In the genomic region with DNA sequence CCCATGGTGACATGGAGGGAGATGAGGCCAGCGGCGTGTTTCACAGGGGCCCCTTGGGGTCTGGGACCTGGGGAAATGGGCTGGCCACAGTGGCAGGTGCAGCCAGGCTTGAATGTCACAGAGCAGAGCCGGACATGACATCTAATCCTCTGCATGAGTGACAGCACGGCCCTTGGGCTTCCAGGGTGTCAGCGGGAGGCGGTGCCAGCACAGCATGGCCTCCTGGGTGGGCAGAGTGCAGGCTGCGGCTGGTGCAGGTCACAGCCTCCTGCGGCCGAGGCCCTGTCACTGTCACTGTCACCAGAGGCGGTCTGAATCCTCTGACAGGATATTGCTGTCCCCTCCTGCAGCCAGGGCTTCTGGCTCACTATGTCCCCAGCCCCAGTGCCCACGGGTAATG, we compare ENCODE assay signal across 23 cellular contexts. TPM values are rescaled to one million over a fixed set of nuclear protein-coding genes. Genes with fewer than 3 reads are reported as not detected.
"Had no signal": no experiment of that assay in that cellular context is flagged by ENCODE, and none has a peak within 500 bp of the region (broad histone marks: within the 10 kb centered on the region; RNA-seq: fewer than 3 reads in every experiment).

No MANE protein-coding gene starts in this region.

- H3K9ac ChIP-seq: parathyroid adenoma had no signal

- H3K27me3 ChIP-seq: brain microvascular endothelial cell, hepatocyte, transverse colon, uterus had no signal

- H3K4me2 ChIP-seq: hepatocyte had no signal

- H3K9me3 ChIP-seq: left ventricle myocardium inferior, transverse colon, uterus had no signal

- H3K36me3 ChIP-seq: transverse colon, uterus had no signal

- H3K4me1 ChIP-seq: left ventricle myocardium inferior, parathyroid adenoma, transverse colon, uterus had no signal

- ATAC-seq: esophagus mucosa; natural killer cell treated with Interleukin-12 subunit alpha and Interleukin-12 subunit beta and Interleukin-15 and Interleukin-18, amount 100 ng/mL, for 72 hours; sciatic nerve; stimulated activated naive B cell treated with anti-CD40 and anti-IgM and Interleukin-4, amounts not matched to agents 10 μg/mL and 1 μg/mL and 100 μg/mL, for 72 hours had no signal

- DNase-seq: activated CD4-positive, alpha-beta memory T cell treated with anti-CD3 and anti-CD28 coated beads, Interleukin-2, amount 10 ng/mL, durations not matched to agents 7 days and 5 days; activated CD4-positive, alpha-beta T cell treated with anti-CD3 and anti-CD28 coated beads for 4 hours; activated CD4-positive, CD25-positive, alpha-beta regulatory T cell; activated gamma-delta T cell treated with Interleukin-2 at 50 U/mL for 16 hours; anterior cingulate cortex; brain microvascular endothelial cell; central memory CD4-positive, alpha-beta T cell; effector memory CD4-positive, alpha-beta T cell; foreskin melanocyte; glutamatergic neuron; kidney glomerular epithelial cell; left ventricle myocardium inferior; midbrain; stimulated activated CD4-positive, alpha-beta T cell treated with anti-CD3 and anti-CD28 coated beads, Interleukin-2, amount 100 ng/mL, for 48 hours; stimulated activated CD8-positive, alpha-beta memory T cell treated with anti-CD3 and anti-CD28 coated beads, Interleukin-4, amount 100 ng/mL, for 48 hours; stimulated activated naive B cell treated with anti-CD40 and anti-IgM and Interleukin-4, amounts not matched to agents 10 μg/mL and 1 μg/mL and 100 μg/mL, for 72 hours; transverse colon; uterus had no signal

- H3K27ac ChIP-seq: brain microvascular endothelial cell, hepatocyte, left ventricle myocardium inferior, parathyroid adenoma, transverse colon, uterus had no signal

- H3K4me3 ChIP-seq: hepatocyte, left ventricle myocardium inferior, transverse colon, uterus had no signal

- H2AFZ ChIP-seq: hepatocyte, parathyroid adenoma had no signal

RNA-seq across cellular contexts. Expression of a gene that starts 18.2 kb away (rescaled TPM):
- total RNA-seq: left ventricle myocardium inferior, sciatic nerve had no signal
